Comparison of ENCODE assay signal across 8 cellular contexts in genomic region chr1:248858096-248858890, GRCh38. TPM values are rescaled to one million over a fixed set of nuclear protein-coding genes. Genes with fewer than 3 reads are reported as not detected.
DNase-seq lines count a peak whose midpoint lies in the region; ATAC-seq and TF ChIP-seq lines count a peak whose summit lies in the region.

No MANE protein-coding gene starts in this region.

- H3K4me1 Mint-ChIP-seq in Caco-2 (ENCODE audit: low read depth, unreplicated experiment), result peaks cover 9% of the 10 kb centered on the region
- H3K4me1 Mint-ChIP-seq in activated T-cell treated with anti-CD3 and anti-CD28 coated beads, Interleukin-2, amount 50 U/mL, for 4 hours (ENCODE audit: low read depth), result peaks cover 56% of the 10 kb centered on the region
- H3K4me1 Mint-ChIP-seq in neural crest cell, result peaks cover 34% of the 10 kb centered on the region

- H3K9me3 Mint-ChIP-seq in Caco-2 (ENCODE audit: unreplicated experiment), result no peaks in the 10 kb centered on the region
- no peaks in the 10 kb centered on the region for H3K9me3 Mint-ChIP-seq in activated T-cell treated with anti-CD3 and anti-CD28 coated beads, Interleukin-2, amount 50 U/mL, for 4 hours
- no peaks in the 10 kb centered on the region for H3K9me3 Mint-ChIP-seq in neural crest cell

- H3K27me3 ChIP-seq in Caco-2 (replicated peaks; ENCODE audit: control insufficient read depth, insufficient read depth, low read length), result no peaks in the 10 kb centered on the region

- POLR2A ChIA-PET in Caco-2 (lab: Charles Lee), result interaction anchor here (0.5 to 3.5 kb wide), 6 partner anchors 15 to 52 kb away, joined by 3 to 38 read pairs (median 7); partner anchors contain the start of genes PGBD2, SH3BP5L and ZNF672

- peak overlapping the region; percentile 87 for H3K27ac Mint-ChIP-seq in Caco-2 (ENCODE audit: unreplicated experiment)
- peak overlapping the region; percentile 98 for H3K27ac Mint-ChIP-seq in neural crest cell (ENCODE audit: unreplicated experiment)

- ATAC-seq in GM18909 (IDR thresholded peaks at IDR 0.05; ENCODE audit: poor library complexity, unreplicated experiment) (peak; percentile 46), HG03108 (IDR thresholded peaks at IDR 0.05; ENCODE audit: unreplicated experiment) (peak; percentile 23)
- ATAC-seq in activated T-cell treated with anti-CD3 and anti-CD28 coated beads, Interleukin-2, amount 50 U/mL, for 4 hours, result peak; percentile 29 to 30

- H3K27me3 Mint-ChIP-seq in Caco-2 (ENCODE audit: insufficient read depth, unreplicated experiment) (no peaks in the 10 kb centered on the region), neural crest cell (ENCODE audit: low read depth) (peaks cover 30% of the 10 kb centered on the region)
- H3K27me3 Mint-ChIP-seq in activated T-cell treated with anti-CD3 and anti-CD28 coated beads, Interleukin-2, amount 50 U/mL, for 4 hours (ENCODE audit: low read depth), result no peaks in the 10 kb centered on the region

- CTCF ChIA-PET in Caco-2 (lab: Charles Lee), result interaction anchor here (0.6 to 2.4 kb wide), 7 partner anchors 15 to 48 kb away, joined by 3 to 20 read pairs (median 5); partner anchors contain the start of genes PGBD2, SH3BP5L and ZNF672

- peak; percentile 91 to 93 for DNase-seq in Caco-2
- DNase-seq in NCI-H446 (lab: John Stamatoyannopoulos, UW), result peak; percentile 43 to 65
- no peak for DNase-seq in activated T-cell treated with anti-CD3 and anti-CD28 coated beads, Interleukin-2, amount 50 U/mL, for 4 hours
- DNase-seq in fibroblast of villous mesenchyme (ENCODE audit: low read depth), result peak; percentile 67
- DNase-seq in neural crest cell (ENCODE audit: low read depth, low spot score), result peak; percentile 55
- no peak for DNase-seq in NCI-H187 treated with DMSO at 0.1 percent for 48 hours (lab: John Stamatoyannopoulos, UW)

- intact Hi-C loops in Caco-2 (cut with micrococcal nuclease; ENCODE audit: unreplicated experiment), result loop anchor here (1.0 kb wide), 4 partner anchors 15 to 48 kb away; partner anchors contain the start of genes PGBD2 and ZNF672

- TF ChIP-seq CTCF in Caco-2 (IDR thresholded peaks at IDR 0.05; ENCODE audit: insufficient read depth in 1 of 2, low read depth in 1 of 2, low read length in 1 of 2, severe bottlenecking in 1 of 2, unreplicated experiment in 1 of 2), result peak; percentile 48 to 76
- peak; percentile 28 for TF ChIP-seq CTCF in fibroblast of villous mesenchyme (IDR thresholded peaks at IDR 0.05; ENCODE audit: insufficient read depth, low read depth, low read length)
- peak; percentile 54 for TF ChIP-seq CTCF in neural crest cell (conservative IDR thresholded peaks at IDR 0.05)

- TSS peak; percentile 65 for BruUV-seq in Caco-2 (replicated peaks; lab: Mats Ljungman, UMichigan)

- peak overlapping the region; percentile 71 for H3K4me3 ChIP-seq in Caco-2 (ENCODE audit: low read depth, low read length)
- peak overlapping the region; percentile 84 for H3K4me3 ChIP-seq in fibroblast of villous mesenchyme (ENCODE audit: low read depth, low read length)

- H3K4me3 Mint-ChIP-seq in Caco-2 (ENCODE audit: unreplicated experiment), result peak overlapping the region; percentile 91
- H3K4me3 Mint-ChIP-seq in activated T-cell treated with anti-CD3 and anti-CD28 coated beads, Interleukin-2, amount 50 U/mL, for 4 hours, result peak overlapping the region; percentile 91
- H3K4me3 Mint-ChIP-seq in neural crest cell, result peak overlapping the region; percentile 90

- H3K4me1 ChIP-seq in Caco-2, result peaks cover 21% of the 10 kb centered on the region

- H3K36me3 ChIP-seq in Caco-2 (ENCODE audit: control insufficient read depth, insufficient read depth, low read length), result no peaks in the 10 kb centered on the region; the same call in 1 of the 2 replicates

- no peaks in the 10 kb centered on the region for H3K9me3 ChIP-seq in Caco-2

- H3K36me3 Mint-ChIP-seq in Caco-2 (ENCODE audit: insufficient read depth, unreplicated experiment), result peaks cover 21% of the 10 kb centered on the region
- H3K36me3 Mint-ChIP-seq in activated T-cell treated with anti-CD3 and anti-CD28 coated beads, Interleukin-2, amount 50 U/mL, for 4 hours (ENCODE audit: insufficient read depth), result peaks cover 6% of the 10 kb centered on the region
- peaks cover 12% of the 10 kb centered on the region for H3K36me3 Mint-ChIP-seq in neural crest cell (ENCODE audit: low read depth)

RNA-seq across cellular contexts. Expression of gene ZNF692, which starts 0.6 kb away (rescaled TPM):
- total RNA-seq in Caco-2 (2022) (48.5 and 58.4 TPM in 2 replicates), fibroblast of villous mesenchyme (10.6 and 22.0 TPM in 2 replicates), neural crest cell (72.5 and 72.8 TPM in 2 replicates)
- 10 to 100 TPM; 59.8 to 72.6 (median 70.1) TPM for total RNA-seq in activated T-cell treated with anti-CD3 and anti-CD28 coated beads, Interleukin-2, amount 50 U/mL, for 4 hours

RNA-seq across cellular contexts. Expression of gene ZNF672, which starts 20.3 kb away (rescaled TPM):
- total RNA-seq in Caco-2 (2022) (27.3 and 29.1 TPM in 2 replicates), fibroblast of villous mesenchyme (17.7 and 19.4 TPM in 2 replicates), neural crest cell (44.4 and 46.8 TPM in 2 replicates)
- total RNA-seq in activated T-cell treated with anti-CD3 and anti-CD28 coated beads, Interleukin-2, amount 50 U/mL, for 4 hours, result 10 to 100 TPM; 35.9 to 38.3 (median 37.2) TPM

RNA-seq across cellular contexts. Expression of gene SH3BP5L, which starts 32.6 kb away (rescaled TPM):
- total RNA-seq in Caco-2 (2022) (21.3 and 22.4 TPM in 2 replicates), fibroblast of villous mesenchyme (26.1 and 28.9 TPM in 2 replicates), neural crest cell (26.9 and 28.9 TPM in 2 replicates)
- 10 to 100 TPM; 14.9 to 16.4 (median 16.1) TPM for total RNA-seq in activated T-cell treated with anti-CD3 and anti-CD28 coated beads, Interleukin-2, amount 50 U/mL, for 4 hours

RNA-seq across cellular contexts. Expression of gene PGBD2, which starts 47.7 kb away (rescaled TPM):
- total RNA-seq in Caco-2 (2022) (6.7 and 7.0 TPM in 2 replicates), fibroblast of villous mesenchyme (3.9 and 7.8 TPM in 2 replicates), neural crest cell (9.7 and 10.8 TPM in 2 replicates)
- 1 to 10 TPM; 3.4 to 4.7 (median 4.0) TPM for total RNA-seq in activated T-cell treated with anti-CD3 and anti-CD28 coated beads, Interleukin-2, amount 50 U/mL, for 4 hours

Comparison
In these comparisons a context has a peak if more than half of its experiments do, and no peak if none do; other contexts are left out.
1. DNase-seq: peak in Caco-2 (2 of 2), NCI-H446 (2 of 2), fibroblast of villous mesenchyme (single experiment) and neural crest cell (single experiment); none in activated T-cell treated with anti-CD3 and anti-CD28 coated beads, Interleukin-2, amount 50 U/mL, for 4 hours (single experiment) and NCI-H187 treated with DMSO at 0.1 percent for 48 hours (single experiment).
2. Peak in every context shown above with its lines, with median percentiles within 50 percentile points of each other: H3K4me3 Mint-ChIP-seq, CTCF ChIP-seq and ATAC-seq.